In the genomic region with DNA sequence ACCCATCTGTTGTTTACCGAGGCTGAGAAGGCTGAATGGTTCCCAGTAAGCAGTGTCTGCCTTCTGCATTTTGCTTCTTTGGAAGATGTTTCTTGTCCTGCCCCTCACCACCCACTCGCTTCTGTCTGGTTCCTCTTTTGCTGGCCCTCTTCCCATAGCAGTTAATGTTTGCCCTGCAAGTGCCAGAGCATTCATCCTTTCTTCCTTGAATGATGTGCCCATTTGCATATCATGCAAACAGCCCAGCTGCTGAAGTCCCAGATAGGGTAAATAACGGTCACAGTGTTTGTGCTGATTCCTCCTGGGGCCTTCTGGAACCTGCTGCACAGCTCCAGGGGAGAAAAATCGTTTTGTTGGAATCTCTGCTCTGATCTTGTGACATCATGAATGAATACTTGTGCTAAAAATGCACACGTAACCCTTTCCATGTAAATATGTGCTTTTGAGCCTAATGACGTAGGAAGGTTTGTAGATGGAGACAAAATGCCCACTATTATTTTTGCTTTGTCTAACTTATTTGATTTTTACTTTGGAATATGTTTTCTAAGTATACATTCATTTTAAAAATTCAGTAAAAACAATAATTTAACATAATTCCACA, we compare ENCODE assay signal across 9 cellular contexts.
DNase-seq lines count a peak whose midpoint lies in the region; ATAC-seq and TF ChIP-seq lines count a peak whose summit lies in the region.
"Had no signal": no experiment of that assay in that cellular context is flagged by ENCODE, and none has a peak within 500 bp of the region (broad histone marks: within the 10 kb centered on the region; RNA-seq: fewer than 3 reads in every experiment).

No MANE protein-coding gene starts in this region.

- no peak for TF ChIP-seq CTCF in osteocyte (IDR thresholded peaks at IDR 0.05)

- peaks cover 12% of the 10 kb centered on the region for H3K9me3 Mint-ChIP-seq in osteocyte (ENCODE audit: unreplicated experiment)

- no peak overlapping the region for H3K4me3 Mint-ChIP-seq in osteocyte (ENCODE audit: unreplicated experiment)

- no peaks in the 10 kb centered on the region for H3K36me3 Mint-ChIP-seq in osteocyte (ENCODE audit: unreplicated experiment)

- H3K27me3 Mint-ChIP-seq in osteocyte (ENCODE audit: unreplicated experiment) = peaks cover 8% of the 10 kb centered on the region

- DNase-seq in DMS53 treated with DMSO at 0.1 percent for 48 hours (lab: John Stamatoyannopoulos, UW; ENCODE audit: unreplicated experiment) (peak; percentile 41), NCI-H345 treated with DMSO at 0.1 percent for 48 hours (lab: John Stamatoyannopoulos, UW; ENCODE audit: unreplicated experiment) (peak; percentile 33), inferior parietal cortex (ENCODE audit: extremely low spot score) (peak; percentile 75), NCI-H1417 treated with DMSO at 0.1 percent for 48 hours (lab: John Stamatoyannopoulos, UW) (no peak), osteocyte (ENCODE audit: extremely low spot score, unreplicated experiment) (no peak), NOMO-1 treated with dmso at 0.1 percent for 144 hours (lab: John Stamatoyannopoulos, UW; ENCODE audit: unreplicated experiment) (no peak)
- DNase-seq: heart right ventricle had no signal

- ATAC-seq in HG02642 (IDR thresholded peaks at IDR 0.05; ENCODE audit: poor library complexity, unreplicated experiment) = peak; percentile 66
- no peak for ATAC-seq in HG03045 (IDR thresholded peaks at IDR 0.05; ENCODE audit: unreplicated experiment)

- no peak overlapping the region for H3K27ac Mint-ChIP-seq in osteocyte (ENCODE audit: unreplicated experiment)

- peaks cover 6% of the 10 kb centered on the region for H3K4me1 Mint-ChIP-seq in osteocyte (ENCODE audit: unreplicated experiment)

Comparison
In these comparisons a context has a peak if more than half of its experiments do, and no peak if none do; other contexts are left out.
1. DNase-seq: peak in DMS53 treated with DMSO at 0.1 percent for 48 hours (single experiment), NCI-H345 treated with DMSO at 0.1 percent for 48 hours (single experiment) and inferior parietal cortex (single experiment); none in NCI-H1417 treated with DMSO at 0.1 percent for 48 hours (single experiment), osteocyte (single experiment) and NOMO-1 treated with dmso at 0.1 percent for 144 hours (single experiment).